ENCODE assay signal across 16 cellular contexts in genomic region chr12:38516418-38516817, GRCh38.
DNase-seq lines count a peak whose midpoint lies in the region; ATAC-seq and TF ChIP-seq lines count a peak whose summit lies in the region.
"Had no signal": no experiment of that assay in that cellular context is flagged by ENCODE, and none has a peak within 500 bp of the region (broad histone marks: within the 10 kb centered on the region; RNA-seq: fewer than 3 reads in every experiment).

No MANE protein-coding gene starts in this region.

- DNase-seq in GM23338 (ENCODE audit: low spot score) (no peak), HFFc6 (no peak)
- no peak for DNase-seq in activated T-cell treated with anti-CD3 and anti-CD28 coated beads, Interleukin-2, amount 50 U/mL, for 72 hours
- no peak for DNase-seq in stimulated activated naive CD4-positive, alpha-beta T cell treated with Interleukin-2 at 50 U/mL for 16 hours (lab: John Stamatoyannopoulos, UW)
- DNase-seq: H7, MM.1S, NCI-H2029, NCI-H446 treated with DMSO at 0.1 percent for 48 hours, NCI-H526, SK-N-SH had no signal

- no peaks in the 10 kb centered on the region for H3K27me3 ChIP-seq in GM23338 (ENCODE audit: insufficient read depth)
- H3K27me3 ChIP-seq in iPS-20b (ENCODE audit: insufficient read depth, low read length), result no peaks in the 10 kb centered on the region
- H3K27me3 ChIP-seq in parathyroid adenoma (ENCODE audit: control insufficient read depth, insufficient read depth, low read length), result no peaks in the 10 kb centered on the region

- H3K9me3 ChIP-seq in iPS-20b (ENCODE audit: insufficient read depth, low read depth, low read length) (no peaks in the 10 kb centered on the region), parathyroid adenoma (ENCODE audit: control insufficient read depth, low read length) (no peaks in the 10 kb centered on the region)
- H3K9me3 ChIP-seq: SK-N-SH had no signal

- H3K4me3 ChIP-seq in GM23338, result no peak overlapping the region
- H3K4me3 ChIP-seq in iPS-20b (ENCODE audit: low read length), result peak overlapping the region; percentile 20; the same call in 1 of the 2 replicates
- peak overlapping the region; percentile 20 for H3K4me3 ChIP-seq in parathyroid adenoma (ENCODE audit: low read depth, low read length)

- H4K20me1 ChIP-seq in GM23338 (replicated peaks; ENCODE audit: insufficient read depth), result no peaks in the 10 kb centered on the region

- no peaks in the 10 kb centered on the region for H3K36me3 ChIP-seq in GM23338 (ENCODE audit: insufficient read depth)
- no peaks in the 10 kb centered on the region for H3K36me3 ChIP-seq in iPS-20b (ENCODE audit: insufficient read depth, low read depth, low read length)
- H3K36me3 ChIP-seq in parathyroid adenoma (ENCODE audit: control insufficient read depth, insufficient read depth, low read length), result no peaks in the 10 kb centered on the region

- no peaks in the 10 kb centered on the region for H3K79me2 ChIP-seq in GM23338 (replicated peaks; ENCODE audit: insufficient read depth)
- no peaks in the 10 kb centered on the region for H3K79me2 ChIP-seq in parathyroid adenoma

- TF ChIP-seq CTCF in GM23338 (conservative IDR thresholded peaks at IDR 0.05; ENCODE audit: low read depth in 2 of 2), result no peak
- no peak for TF ChIP-seq CTCF in VCaP (conservative IDR thresholded peaks at IDR 0.05)
- no peak for TF ChIP-seq CTCF in parathyroid adenoma (IDR thresholded peaks at IDR 0.05)
- no peak for TF ChIP-seq CTCF in HFFc6 (IDR thresholded peaks at IDR 0.05)

- H3K27me3 Mint-ChIP-seq in GM23338 (ENCODE audit: insufficient read depth, low read depth, poor library complexity), result peaks cover 4% of the 10 kb centered on the region
- no peaks in the 10 kb centered on the region for H3K27me3 Mint-ChIP-seq in activated T-cell treated with anti-CD3 and anti-CD28 coated beads, Interleukin-2, amount 50 U/mL, for 72 hours (ENCODE audit: low read depth)
- H3K27me3 Mint-ChIP-seq in HFFc6 (ENCODE audit: insufficient read depth), result no peaks in the 10 kb centered on the region; the same call in 1 of the 2 replicates
- H3K27me3 Mint-ChIP-seq: IgD-negative memory B cell had no signal

- ATAC-seq in GM23338, result peak; percentile 38; the same call in 2 of the 3 replicates
- ATAC-seq in activated T-cell treated with anti-CD3 and anti-CD28 coated beads, Interleukin-2, amount 50 U/mL, for 72 hours (replicated peaks in 1 of 2), result no peak
- ATAC-seq in GM21367 (IDR thresholded peaks at IDR 0.05; ENCODE audit: unreplicated experiment), result no peak

- H2AFZ ChIP-seq in GM23338 (no peak overlapping the region), parathyroid adenoma (no peak overlapping the region)

- H3K27ac Mint-ChIP-seq in GM23338 (no peak overlapping the region), HFFc6 (no peak overlapping the region)
- H3K27ac Mint-ChIP-seq in activated T-cell treated with anti-CD3 and anti-CD28 coated beads, Interleukin-2, amount 50 U/mL, for 72 hours, result no peak overlapping the region
- H3K27ac Mint-ChIP-seq: IgD-negative memory B cell had no signal

- no peaks in the 10 kb centered on the region for H3F3A ChIP-seq in GM23338 (replicated peaks; ENCODE audit: low read depth)

- H3K4me1 Mint-ChIP-seq in GM23338 (peaks cover 4% of the 10 kb centered on the region), HFFc6 (ENCODE audit: low read depth) (no peaks in the 10 kb centered on the region)
- no peaks in the 10 kb centered on the region for H3K4me1 Mint-ChIP-seq in activated T-cell treated with anti-CD3 and anti-CD28 coated beads, Interleukin-2, amount 50 U/mL, for 72 hours (ENCODE audit: low read depth)
- H3K4me1 Mint-ChIP-seq: IgD-negative memory B cell had no signal

- H3K27ac ChIP-seq in GM23338 (ENCODE audit: low read depth) (no peak overlapping the region), VCaP (peak overlapping the region; percentile 25), iPS-20b (ENCODE audit: low read length) (no peak overlapping the region), parathyroid adenoma (no peak overlapping the region)
- H3K27ac ChIP-seq: KMS-11 had no signal

- H3K9me3 Mint-ChIP-seq in GM23338 (peaks cover 15% of the 10 kb centered on the region), HFFc6 (peaks cover 50% of the 10 kb centered on the region)
- H3K9me3 Mint-ChIP-seq in activated T-cell treated with anti-CD3 and anti-CD28 coated beads, Interleukin-2, amount 50 U/mL, for 72 hours, result peaks cover 4 to 11% of the 10 kb centered on the region in 2 donors

- H3K4me1 ChIP-seq in GM23338 (ENCODE audit: insufficient read depth), result no peaks in the 10 kb centered on the region
- H3K4me1 ChIP-seq in iPS-20b (ENCODE audit: insufficient read depth, low read length), result peaks cover 7% of the 10 kb centered on the region; the same call in 1 of the 2 replicates
- no peaks in the 10 kb centered on the region for H3K4me1 ChIP-seq in parathyroid adenoma

- H3K9ac ChIP-seq in iPS-20b (ENCODE audit: low read depth, low read length) (no peak overlapping the region), parathyroid adenoma (no peak overlapping the region)
- H3K9ac ChIP-seq: KMS-11, SK-N-SH had no signal

- H3K9me2 ChIP-seq in GM23338 (ENCODE audit: insufficient read depth), result peaks cover 2% of the 10 kb centered on the region
- H3K9me2 ChIP-seq: SK-N-SH had no signal

- H3K36me3 Mint-ChIP-seq in GM23338 (ENCODE audit: low read depth) (peaks cover 3% of the 10 kb centered on the region; the same call in 1 of the 3 replicates), HFFc6 (ENCODE audit: low read depth) (no peaks in the 10 kb centered on the region; the same call in 1 of the 2 replicates)
- peaks cover 2 to 3% of the 10 kb centered on the region in 2 donors for H3K36me3 Mint-ChIP-seq in activated T-cell treated with anti-CD3 and anti-CD28 coated beads, Interleukin-2, amount 50 U/mL, for 72 hours (ENCODE audit: insufficient read depth in 2 of 2)

- H3K4me3 Mint-ChIP-seq in GM23338, result no peak overlapping the region
- no peak overlapping the region for H3K4me3 Mint-ChIP-seq in activated T-cell treated with anti-CD3 and anti-CD28 coated beads, Interleukin-2, amount 50 U/mL, for 72 hours
- no peak overlapping the region for H3K4me3 Mint-ChIP-seq in HFFc6
- H3K4me3 Mint-ChIP-seq: IgD-negative memory B cell had no signal

- H3K4me2 ChIP-seq in GM23338, result no peak overlapping the region
- H3K4me2 ChIP-seq in parathyroid adenoma (ENCODE audit: low read length), result peak overlapping the region; percentile 72
- H3K4me2 ChIP-seq: KMS-11, SK-N-SH had no signal

TF ChIP-seq in GM23338, 12 proteins besides CTCF, POLR2A, EP300 and RAD21 (continues in another document):
- no peak for TF ChIP-seq EZH2phosphoT487 (IDR thresholded peaks at IDR 0.05; ENCODE audit: unreplicated experiment)
- TF ChIP-seq ZNF114 (CRISPR knock-in tag; IDR thresholded peaks at IDR 0.05), result no peak
- no peak for TF ChIP-seq ZNF331 (CRISPR knock-in tag; IDR thresholded peaks at IDR 0.05; ENCODE audit: low read depth)
